In the genomic region with DNA sequence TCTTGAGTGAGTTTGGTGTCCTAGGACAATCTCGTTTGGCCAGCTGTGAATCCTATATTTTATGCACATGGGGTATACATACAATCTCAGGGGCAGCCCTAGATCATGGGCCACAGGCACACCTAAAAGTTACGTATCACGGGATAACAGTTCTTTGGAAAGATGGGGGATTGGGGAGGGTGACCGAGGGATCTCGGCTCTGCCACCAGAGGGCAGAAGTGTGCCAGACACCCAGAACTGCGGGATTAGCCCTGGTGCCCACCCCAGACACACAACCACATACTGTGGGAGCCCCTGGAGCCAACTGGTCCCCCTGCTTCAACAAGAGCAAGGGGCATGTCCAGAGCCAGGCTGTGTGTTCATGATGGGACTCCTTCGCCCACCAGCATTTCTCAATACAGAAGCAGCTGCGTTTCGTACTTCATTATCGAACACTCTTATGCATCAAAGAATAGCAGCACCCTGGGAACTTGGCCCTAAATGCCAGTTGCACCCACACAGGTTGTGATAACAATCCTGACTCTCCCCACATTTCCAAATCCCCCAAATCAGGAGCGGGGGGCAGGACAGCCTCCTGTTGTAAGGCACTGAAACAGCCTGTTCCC, we compare ENCODE assay signal across 9 cellular contexts. TPM values are rescaled to one million over a fixed set of nuclear protein-coding genes. Genes with fewer than 3 reads are reported as not detected.
DNase-seq lines count a peak whose midpoint lies in the region; ATAC-seq, FAIRE-seq and TF ChIP-seq lines count a peak whose summit lies in the region.
"Had no signal": no experiment of that assay in that cellular context is flagged by ENCODE, and none has a peak within 500 bp of the region (broad histone marks: within the 10 kb centered on the region; RNA-seq: fewer than 3 reads in every experiment).

No MANE protein-coding gene starts in this region.

- TF ChIP-seq POLR2A in esophagus muscularis mucosa (IDR thresholded peaks at IDR 0.05; ENCODE audit: low read depth), result no peak
- no peak for TF ChIP-seq POLR2A in lower leg skin (IDR thresholded peaks at IDR 0.05)

- DNase-seq in D721Med (ENCODE audit: insufficient read length, low spot score), result no peak
- DNase-seq in activated CD4-positive, alpha-beta T cell treated with anti-CD3 and anti-CD28 coated beads for 24 hours (ENCODE audit: low read depth in 2 of 2), result peak; percentile 24 to 33
- DNase-seq in esophagus muscularis mucosa (ENCODE audit: extremely low spot score), result no peak
- DNase-seq in psoas muscle, result no peak
- DNase-seq in lower leg skin (ENCODE audit: low spot score in 2 of 2), result no peak
- DNase-seq in retina, result no peak
- DNase-seq in hippocampal formation (lab: John Stamatoyannopoulos, UW), result no peak

- FAIRE-seq in D721Med (lab: Jason Lieb, UNC), result no peak

- no peak overlapping the region for H3K4me3 ChIP-seq in KMS-11 (IDR thresholded peaks at IDR 0.05; ENCODE audit: insufficient read depth, low read depth, low read length)
- no peak overlapping the region for H3K4me3 ChIP-seq in esophagus muscularis mucosa
- no peak overlapping the region for H3K4me3 ChIP-seq in psoas muscle
- no peak overlapping the region for H3K4me3 ChIP-seq in lower leg skin (ENCODE audit: low read depth, poor library complexity, severe bottlenecking)

- no peaks in the 10 kb centered on the region for H4K20me1 ChIP-seq in KMS-11 (ENCODE audit: insufficient read depth)

- H3K27ac ChIP-seq in KMS-11 (no peak overlapping the region), esophagus muscularis mucosa (replicated peaks in 1 of 4) (no peak overlapping the region), psoas muscle (no peak overlapping the region)

- H3K9me3 ChIP-seq in esophagus muscularis mucosa, result no peaks in the 10 kb centered on the region
- H3K9me3 ChIP-seq in psoas muscle, result no peaks in the 10 kb centered on the region

- H3K36me3 ChIP-seq in KMS-11 (ENCODE audit: insufficient read depth), result no peaks in the 10 kb centered on the region
- H3K36me3 ChIP-seq in esophagus muscularis mucosa, result peaks cover 6 to 33% (median 11%) of the 10 kb centered on the region in 4 donors
- H3K36me3 ChIP-seq in psoas muscle (ENCODE audit: insufficient read depth in 1 of 2, low read depth in 1 of 2), result no peaks in the 10 kb centered on the region

- no peak overlapping the region for H3K4me2 ChIP-seq in KMS-11

- H3K27me3 ChIP-seq in KMS-11 (ENCODE audit: insufficient read depth, low read depth) (no peaks in the 10 kb centered on the region), esophagus muscularis mucosa (no peaks in the 10 kb centered on the region), psoas muscle (ENCODE audit: insufficient read depth in 3 of 3, low read length in 2 of 3) (no peaks in the 10 kb centered on the region)

- 61% methylated on average over 11 of the region's 11 CpGs for WGBS in esophagus muscularis mucosa
- 53 to 62% (median 58%) methylated on average over 11 of the region's 11 CpGs for WGBS in psoas muscle, 3 donors
- WGBS in lower leg skin, 2 donors, result 62 to 69% methylated on average over 11 of the region's 11 CpGs

- H2AFZ ChIP-seq in KMS-11 (ENCODE audit: low read depth), result no peak overlapping the region

- no peaks in the 10 kb centered on the region for H3K79me2 ChIP-seq in KMS-11 (ENCODE audit: insufficient read depth, low read depth)

- intact Hi-C loops in esophagus muscularis mucosa (cut with DNase I) (loop anchor here (5.0 kb wide), 1 partner anchor 45 kb away; no protein-coding TSS in a partner anchor), psoas muscle (cut with DNase I) (no loop called here), lower leg skin (cut with DNase I; ENCODE audit: low total_unique reads) (no loop called here)

- peak; percentile 61 for TF ChIP-seq CTCF in D721Med (IDR thresholded peaks at IDR 0.05; ENCODE audit: insufficient read depth, missing control alignments)
- peak; percentile 70 for TF ChIP-seq CTCF in KMS-11 (conservative IDR thresholded peaks at IDR 0.05; ENCODE audit: low read depth, low read length)
- peak; percentile 51 to 71 (median 61) for TF ChIP-seq CTCF in esophagus muscularis mucosa (IDR thresholded peaks at IDR 0.05)
- peak; percentile 57 for TF ChIP-seq CTCF in psoas muscle (IDR thresholded peaks at IDR 0.05)
- TF ChIP-seq CTCF in lower leg skin (IDR thresholded peaks at IDR 0.05), result no peak

- H3K4me1 ChIP-seq in KMS-11 (ENCODE audit: low read depth, poor library complexity, severe bottlenecking) (peaks cover 14% of the 10 kb centered on the region), esophagus muscularis mucosa (peaks cover 0 to 16% (median 14%) of the 10 kb centered on the region in 4 donors), psoas muscle (peaks cover 6% of the 10 kb centered on the region)

- no peak for TF ChIP-seq EP300 in esophagus muscularis mucosa (IDR thresholded peaks at IDR 0.05)

- peak in 2 of 4 donors; percentile 49 to 64 for ATAC-seq in psoas muscle

- H3K9ac ChIP-seq in KMS-11, result no peak overlapping the region

RNA-seq across cellular contexts. Expression of gene TMCO4, which starts 37.4 kb away (rescaled TPM):
- total RNA-seq in esophagus muscularis mucosa (10 to 100 TPM; 20.8 to 34.4 (median 25.8) TPM), psoas muscle (1 to 10 TPM; 2.3 to 4.8 (median 3.4) TPM), lower leg skin (10 to 100 TPM; 10.6 to 26.7 (median 18.7) TPM)
- polyA plus RNA-seq in psoas muscle, result 1 to 10 TPM; 2.6 to 3.6 (median 3.2) TPM

RNA-seq across cellular contexts. Expression of gene RNF186, which starts 52.8 kb away (rescaled TPM):
- total RNA-seq in esophagus muscularis mucosa (not detected), psoas muscle (not detected), lower leg skin (under 1 TPM in 1 of 4 donors, not detected in 3; 0.19 TPM)
- under 1 TPM in 1 of 3 donors, not detected in 2; 0.08 TPM for polyA plus RNA-seq in psoas muscle
- total RNA-seq: mononuclear cell had no signal

Comparison
In these comparisons a context has a peak if more than half of its experiments do, and no peak if none do; other contexts are left out.
1. DNase-seq: peak in activated CD4-positive, alpha-beta T cell treated with anti-CD3 and anti-CD28 coated beads for 24 hours (2 of 2); none in D721Med (single experiment), esophagus muscularis mucosa (single experiment), psoas muscle (0 of 2), lower leg skin (0 of 2), retina (single experiment) and hippocampal formation (0 of 2).
2. CTCF ChIP-seq: peak in D721Med (single experiment), KMS-11 (single experiment), esophagus muscularis mucosa (3 of 3) and psoas muscle (single experiment); none in lower leg skin (0 of 3).